In genomic region chr1:236540813-236541465, GRCh38 we compare ENCODE assay signal across 19 cellular contexts.
"Had no signal": no experiment of that assay in that cellular context is flagged by ENCODE, and none has a peak within 500 bp of the region (broad histone marks: within the 10 kb centered on the region; RNA-seq: fewer than 3 reads in every experiment).

No MANE protein-coding gene starts in this region.

- H3K9me3 Mint-ChIP-seq: activated naive CD4-positive, alpha-beta T cell treated with anti-CD3 and anti-CD28 coated beads, Interleukin-2, amount 50 U/mL, for 72 hours; naive thymus-derived CD8-positive, alpha-beta T cell; type B pancreatic cell had no signal

- H3K9me3 ChIP-seq: left ventricle myocardium inferior, prostate gland, right atrium auricular region, SJSA1, stomach had no signal

- H3K27ac ChIP-seq: cardiac muscle cell, dorsolateral prefrontal cortex, left ventricle myocardium inferior, prostate gland, right atrium auricular region, SJSA1, stomach, WERI-Rb-1 had no signal

- H3K27me3 Mint-ChIP-seq: naive thymus-derived CD8-positive, alpha-beta T cell; type B pancreatic cell had no signal

- H3K4me3 ChIP-seq: cardiac muscle cell, dorsolateral prefrontal cortex, left ventricle myocardium inferior, prostate gland, right atrium auricular region, SJSA1, skin epidermis, stomach had no signal

- DNase-seq: activated CD4-positive, alpha-beta T cell treated with anti-CD3 and anti-CD28 coated beads, Interleukin-2, amount 50 U/mL, for 4 hours; activated T-cell treated with anti-CD3 and anti-CD28 coated beads for 4 hours; amniotic stem cell; dorsolateral prefrontal cortex; hypothalamus; kidney; left ventricle myocardium inferior; mesenchymal stem cell; naive thymus-derived CD8-positive, alpha-beta T cell; stomach; SW 1271; WERI-Rb-1 had no signal

- H3K4me3 Mint-ChIP-seq: naive thymus-derived CD8-positive, alpha-beta T cell; type B pancreatic cell had no signal

- ATAC-seq: activated naive CD4-positive, alpha-beta T cell treated with anti-CD3 and anti-CD28 coated beads, Interleukin-2, amount 50 U/mL, for 72 hours; naive thymus-derived CD8-positive, alpha-beta T cell had no signal

- H3K4me1 ChIP-seq: prostate gland, right atrium auricular region, stomach had no signal

- H3K27me3 ChIP-seq: cardiac muscle cell, dorsolateral prefrontal cortex, right atrium auricular region, SJSA1, stomach had no signal
